In genomic region chr7:65892832-65893231, GRCh38 we compare ENCODE assay signal across 23 cellular contexts.
"Had no signal": no experiment of that assay in that cellular context is flagged by ENCODE, and none has a peak within 500 bp of the region (broad histone marks: within the 10 kb centered on the region; RNA-seq: fewer than 3 reads in every experiment).

No MANE protein-coding gene starts in this region.

- H3K4me3 Mint-ChIP-seq: activated CD4-positive, alpha-beta T cell treated with anti-CD3 and anti-CD28 coated beads for 36 hours; activated naive CD4-positive, alpha-beta T cell treated with anti-CD3 and anti-CD28 coated beads, Interleukin-2, amount 50 U/mL, for 24 hours; nephron; stimulated activated naive CD8-positive, alpha-beta T cell treated with anti-CD3 and anti-CD28 coated beads, Interleukin-15, amount 100 ng/mL, for 72 hours had no signal

- DNase-seq: activated CD4-positive, alpha-beta T cell treated with anti-CD3 and anti-CD28 coated beads for 36 hours; activated CD4-positive, alpha-beta T cell treated with anti-CD3 and anti-CD28 coated beads, Interleukin-2, amount 50 U/mL, for 48 hours; activated gamma-delta T cell; amniotic stem cell; caudate nucleus; colonic mucosa; erythroblast; foreskin keratinocyte; left cardiac atrium; midbrain; occipital lobe; posterior cingulate gyrus; retina; stimulated activated CD4-positive, alpha-beta T cell treated with anti-CD3 and anti-CD28 coated beads, Interleukin-15, amount 100 ng/mL, for 24 hours; stimulated activated CD4-positive, alpha-beta T cell treated with anti-CD3 and anti-CD28 coated beads, Interleukin-4, amount 100 ng/mL, for 1 hour; stimulated activated naive CD8-positive, alpha-beta T cell treated with anti-CD3 and anti-CD28 coated beads, Interleukin-15, amount 100 ng/mL, for 72 hours; trophoblast cell had no signal

- H3K9me3 ChIP-seq: colonic mucosa, vagina had no signal

- H3K27ac Mint-ChIP-seq: activated CD4-positive, alpha-beta T cell treated with anti-CD3 and anti-CD28 coated beads for 36 hours; activated naive CD4-positive, alpha-beta T cell treated with anti-CD3 and anti-CD28 coated beads, Interleukin-2, amount 50 U/mL, for 24 hours; nephron; stimulated activated naive CD8-positive, alpha-beta T cell treated with anti-CD3 and anti-CD28 coated beads, Interleukin-15, amount 100 ng/mL, for 72 hours had no signal

- H3K9me3 Mint-ChIP-seq: activated naive CD4-positive, alpha-beta T cell treated with anti-CD3 and anti-CD28 coated beads, Interleukin-2, amount 50 U/mL, for 24 hours; nephron; stimulated activated naive CD8-positive, alpha-beta T cell treated with anti-CD3 and anti-CD28 coated beads, Interleukin-15, amount 100 ng/mL, for 72 hours had no signal

- H3K36me3 ChIP-seq: colonic mucosa had no signal

- H3K27me3 Mint-ChIP-seq: activated CD4-positive, alpha-beta T cell treated with anti-CD3 and anti-CD28 coated beads for 36 hours; activated naive CD4-positive, alpha-beta T cell treated with anti-CD3 and anti-CD28 coated beads, Interleukin-2, amount 50 U/mL, for 24 hours; stimulated activated naive CD8-positive, alpha-beta T cell treated with anti-CD3 and anti-CD28 coated beads, Interleukin-15, amount 100 ng/mL, for 72 hours had no signal

- H3K4me1 Mint-ChIP-seq: nephron; stimulated activated naive CD8-positive, alpha-beta T cell treated with anti-CD3 and anti-CD28 coated beads, Interleukin-15, amount 100 ng/mL, for 72 hours had no signal

- H3K27ac ChIP-seq: colonic mucosa, foreskin keratinocyte, hepatocyte, skin epidermis, vagina had no signal

- H3K4me1 ChIP-seq: colonic mucosa, foreskin keratinocyte, vagina had no signal

- H3K27me3 ChIP-seq: colonic mucosa, foreskin keratinocyte, hepatocyte, vagina had no signal

- H3K4me3 ChIP-seq: colonic mucosa, hepatocyte, lung, skin epidermis, vagina had no signal

- ATAC-seq: activated CD4-positive, alpha-beta T cell treated with anti-CD3 and anti-CD28 coated beads for 36 hours; foreskin keratinocyte; stimulated activated naive CD8-positive, alpha-beta T cell treated with anti-CD3 and anti-CD28 coated beads, Interleukin-15, amount 100 ng/mL, for 72 hours had no signal
